ENCODE assay signal across 13 cellular contexts in genomic region chrX:7987160-7987992, GRCh38.
DNase-seq lines count a peak whose midpoint lies in the region; ATAC-seq and TF ChIP-seq lines count a peak whose summit lies in the region.
"Had no signal": no experiment of that assay in that cellular context is flagged by ENCODE, and none has a peak within 500 bp of the region (broad histone marks: within the 10 kb centered on the region; RNA-seq: fewer than 3 reads in every experiment).

No MANE protein-coding gene starts in this region.

- H4K8ac ChIP-seq in trophoblast cell (ENCODE audit: low read depth, low read length) = no peak overlapping the region

- no peaks in the 10 kb centered on the region for H3K4me1 Mint-ChIP-seq in endothelial cell (ENCODE audit: unreplicated experiment)

- peak; percentile 56 for ATAC-seq in GM21515 (IDR thresholded peaks at IDR 0.05; ENCODE audit: unreplicated experiment)

- no peaks in the 10 kb centered on the region for H3K4me1 ChIP-seq in trophoblast cell (ENCODE audit: control insufficient read depth in 1 of 2, insufficient read depth in 2 of 2, low read length in 2 of 2)
- H3K4me1 ChIP-seq: thyroid gland had no signal

- no peak overlapping the region for H2BK120ac ChIP-seq in trophoblast cell (ENCODE audit: insufficient read depth, low read length, poor library complexity)

- no peak overlapping the region for H3K4me2 ChIP-seq in trophoblast cell (ENCODE audit: low read length)

- H2AFZ ChIP-seq in trophoblast cell (ENCODE audit: insufficient read depth, low read length, poor library complexity) = no peak overlapping the region

- no peak overlapping the region for H3K4me3 Mint-ChIP-seq in endothelial cell (ENCODE audit: unreplicated experiment)
- H3K4me3 Mint-ChIP-seq: CD4-positive, alpha-beta T cell had no signal

- WGBS in trophoblast cell (ENCODE audit: extremely low coverage, insufficient coverage, insufficient read length) = no CpG with 5 or more reads among the region's 6 CpGs

- H2BK5ac ChIP-seq in trophoblast cell (ENCODE audit: low read depth, low read length, poor library complexity) = no peak overlapping the region

- no peaks in the 10 kb centered on the region for H3K36me3 ChIP-seq in trophoblast cell (ENCODE audit: control insufficient read depth in 1 of 2, insufficient read depth in 2 of 2, low read length in 2 of 2)
- H3K36me3 ChIP-seq: thyroid gland had no signal

- DNase-seq in CD1c-positive myeloid dendritic cell (ENCODE audit: extremely low spot score) (peak; percentile 44), M059J (ENCODE audit: low read depth) (peak; percentile 48), dermis blood vessel endothelial cell (peak; percentile 1), NCI-H2029 treated with DMSO at 0.1 percent for 48 hours (lab: John Stamatoyannopoulos, UW) (no peak), trophoblast cell (no peak), NCI-H1930 (lab: John Stamatoyannopoulos, UW) (no peak), endothelial cell (ENCODE audit: low spot score) (no peak)
- DNase-seq: CD4-positive, alpha-beta T cell; cerebellar nuclear complex; glutamatergic neuron; stimulated activated CD4-positive, alpha-beta T cell treated with anti-CD3 and anti-CD28 coated beads, Interleukin-2, amount 100 ng/mL, for 48 hours; thyroid gland had no signal

- no peak overlapping the region for H3K23ac ChIP-seq in trophoblast cell (ENCODE audit: low read length)

- H3K14ac ChIP-seq in trophoblast cell (ENCODE audit: low read length) = no peak overlapping the region

- H3K79me1 ChIP-seq in trophoblast cell (ENCODE audit: low read length) = no peaks in the 10 kb centered on the region

- no peak overlapping the region for H3K9ac ChIP-seq in trophoblast cell (ENCODE audit: low read length)

- no peak overlapping the region for H3K27ac Mint-ChIP-seq in endothelial cell (ENCODE audit: unreplicated experiment)
- H3K27ac Mint-ChIP-seq: CD4-positive, alpha-beta T cell had no signal

- H3K18ac ChIP-seq in trophoblast cell (ENCODE audit: low read length) = no peak overlapping the region

- H3K79me2 ChIP-seq in trophoblast cell (ENCODE audit: control insufficient read depth, insufficient read depth, low read length, poor library complexity) = no peaks in the 10 kb centered on the region

- no peak overlapping the region for H2AK5ac ChIP-seq in trophoblast cell (ENCODE audit: low read length)

- no peak overlapping the region for H4K12ac ChIP-seq in trophoblast cell (ENCODE audit: low read depth, low read length)

- no peaks in the 10 kb centered on the region for H3K9me3 ChIP-seq in trophoblast cell (ENCODE audit: insufficient read depth, low read depth, low read length)
- H3K9me3 ChIP-seq: thyroid gland had no signal

- no peaks in the 10 kb centered on the region for H3K36me3 Mint-ChIP-seq in endothelial cell (ENCODE audit: low read depth, unreplicated experiment)

- H3K4ac ChIP-seq in trophoblast cell (ENCODE audit: low read depth, low read length) = no peak overlapping the region

- H3K27ac ChIP-seq in trophoblast cell (ENCODE audit: low read depth, low read length) = no peak overlapping the region
- H3K27ac ChIP-seq: thyroid gland had no signal

- peaks cover 1% of the 10 kb centered on the region for H3K27me3 Mint-ChIP-seq in endothelial cell (ENCODE audit: unreplicated experiment)
- H3K27me3 Mint-ChIP-seq: CD4-positive, alpha-beta T cell had no signal

- no peak overlapping the region for H4K91ac ChIP-seq in trophoblast cell (ENCODE audit: low read depth, low read length)

- no peaks in the 10 kb centered on the region for H3K27me3 ChIP-seq in trophoblast cell (ENCODE audit: insufficient read depth, low read length)
- H3K27me3 ChIP-seq: thyroid gland had no signal

- H2BK12ac ChIP-seq in trophoblast cell (ENCODE audit: low read length) = no peak overlapping the region

- no peak for TF ChIP-seq CTCF in endothelial cell (IDR thresholded peaks at IDR 0.05; ENCODE audit: unreplicated experiment)

- H3K4me3 ChIP-seq in trophoblast cell (ENCODE audit: low read depth, low read length) = no peak overlapping the region
- H3K4me3 ChIP-seq: thyroid gland had no signal

- H3K9me3 Mint-ChIP-seq in endothelial cell (ENCODE audit: unreplicated experiment) = no peaks in the 10 kb centered on the region
- H3K9me3 Mint-ChIP-seq: CD4-positive, alpha-beta T cell had no signal

Comparison
In these comparisons a context has a peak if more than half of its experiments do, and no peak if none do; other contexts are left out.
1. DNase-seq: peak in CD1c-positive myeloid dendritic cell (single experiment), M059J (single experiment) and dermis blood vessel endothelial cell (single experiment); none in NCI-H2029 treated with DMSO at 0.1 percent for 48 hours (single experiment), trophoblast cell (0 of 2), NCI-H1930 (0 of 2) and endothelial cell (single experiment).